In genomic region chr4:169485084-169485483, GRCh38 we compare ENCODE assay signal across 20 cellular contexts.
DNase-seq lines count a peak whose midpoint lies in the region; ATAC-seq and TF ChIP-seq lines count a peak whose summit lies in the region.
"Had no signal": no experiment of that assay in that cellular context is flagged by ENCODE, and none has a peak within 500 bp of the region (broad histone marks: within the 10 kb centered on the region; RNA-seq: fewer than 3 reads in every experiment).

No MANE protein-coding gene starts in this region.

- H2BK120ac ChIP-seq in IMR-90 (ENCODE audit: low read depth, low read length) = no peak overlapping the region

- H3K9me3 ChIP-seq in IMR-90 (ENCODE audit: control insufficient read depth, insufficient read depth, low read length) = no peaks in the 10 kb centered on the region; the same call in 1 of the 2 replicates
- no peaks in the 10 kb centered on the region for H3K9me3 ChIP-seq in osteoblast (ENCODE audit: low read depth, low read length)
- no peaks in the 10 kb centered on the region for H3K9me3 ChIP-seq in Caco-2
- H3K9me3 ChIP-seq: left lung had no signal

- no peak overlapping the region for H3K23ac ChIP-seq in IMR-90 (ENCODE audit: low read depth, low read length)

- H2AFZ ChIP-seq in IMR-90 (replicated peaks; ENCODE audit: low read length, poor library complexity) = no peak overlapping the region
- H2AFZ ChIP-seq in osteoblast (ENCODE audit: low read length) = no peak overlapping the region

- H3K4me1 ChIP-seq in IMR-90 (ENCODE audit: control insufficient read depth, insufficient read depth, low read length) (peaks cover 3% of the 10 kb centered on the region), osteoblast (ENCODE audit: insufficient read depth, low read length) (peaks cover 17% of the 10 kb centered on the region), Caco-2 (0 out of 2 replicates have a peak, but pooled peaks cover 4% of the 10 kb centered on the region)
- H3K4me1 ChIP-seq: A549; BLaER1 treated with 17β-estradiol and CSF1 and Interleukin-3, amounts not matched to agents 10 nM and 100 nM had no signal

- H2BK5ac ChIP-seq in IMR-90 (ENCODE audit: low read depth, low read length, poor library complexity, severe bottlenecking) = no peak overlapping the region

- dilution Hi-C loops in IMR-90 (cut with HindIII; ENCODE audit: low sequenced_read_pairs, unreplicated experiment) = no loop called here

- no peaks in the 10 kb centered on the region for H3K36me3 Mint-ChIP-seq in Caco-2 (ENCODE audit: insufficient read depth, unreplicated experiment)

- H3K79me1 ChIP-seq in IMR-90 (ENCODE audit: low read depth in 1 of 2, low read length in 2 of 2) = peaks cover 0 to 3% of the 10 kb centered on the region in 2 experiments; a peak in 1 of 4 replicates

- no peak overlapping the region for H3K4me3 ChIP-seq in AG09309 (ENCODE audit: control insufficient read depth, low read depth, low read length)
- H3K4me3 ChIP-seq in IMR-90 (ENCODE audit: insufficient read depth, low read depth, low read length) = no peak overlapping the region
- H3K4me3 ChIP-seq in epithelial cell of esophagus (ENCODE audit: low read length) = no peak overlapping the region
- no peak overlapping the region for H3K4me3 ChIP-seq in osteoblast (ENCODE audit: insufficient read depth, low read length)
- no peak overlapping the region for H3K4me3 ChIP-seq in Caco-2 (ENCODE audit: low read depth, low read length)
- H3K4me3 ChIP-seq: A549; BLaER1 treated with 17β-estradiol and CSF1 and Interleukin-3, amounts not matched to agents 10 nM and 100 nM; cardiac muscle cell; left lung; neural progenitor cell had no signal

- H2BK15ac ChIP-seq in IMR-90 (ENCODE audit: low read depth, low read length) = no peak overlapping the region

- no peak overlapping the region for H4K91ac ChIP-seq in IMR-90 (ENCODE audit: insufficient read depth, low read depth, low read length)

- H3K14ac ChIP-seq in IMR-90 (replicated peaks; ENCODE audit: low read depth, low read length) = no peak overlapping the region

- no peak overlapping the region for H3K9ac ChIP-seq in IMR-90 (ENCODE audit: low read depth, low read length)
- H3K9ac ChIP-seq: neural progenitor cell had no signal

- H3K27ac Mint-ChIP-seq in Caco-2 (ENCODE audit: unreplicated experiment) = no peak overlapping the region
- H3K27ac Mint-ChIP-seq: activated CD4-positive, alpha-beta T cell treated with anti-CD3 and anti-CD28 coated beads, Interleukin-2, amount 10 ng/mL, durations not matched to agents 7 days and 5 days; dendritic cell treated with granulocyte-macrophage colony-stimulating factor and Interleukin-4, amounts not matched to agents 40 ng/mL and 50 ng/mL, for 4 days; neural progenitor cell had no signal

- no peaks in the 10 kb centered on the region for H3K36me3 ChIP-seq in IMR-90 (ENCODE audit: control insufficient read depth, insufficient read depth, low read length)
- H3K36me3 ChIP-seq in osteoblast (ENCODE audit: insufficient read depth, low read length) = no peaks in the 10 kb centered on the region
- no peaks in the 10 kb centered on the region for H3K36me3 ChIP-seq in Caco-2 (ENCODE audit: control insufficient read depth, insufficient read depth, low read length)
- H3K36me3 ChIP-seq: cardiac muscle cell, left lung, neural progenitor cell had no signal

- POLR2A ChIA-PET in IMR-90 (lab: Charles Lee; ENCODE audit: unreplicated experiment) (no interaction called here), Caco-2 (lab: Charles Lee) (no interaction called here)

- no peak overlapping the region for H2BK20ac ChIP-seq in IMR-90 (ENCODE audit: low read depth, low read length)

- no peak overlapping the region for H2AK5ac ChIP-seq in IMR-90 (ENCODE audit: low read depth, low read length)

- H4K5ac ChIP-seq in IMR-90 (ENCODE audit: low read depth, low read length) = no peak overlapping the region

- H3K56ac ChIP-seq in IMR-90 (ENCODE audit: extremely low read depth, insufficient read depth, low read length) = no peak overlapping the region

- no peak overlapping the region; the same call in 1 of the 2 replicates for H3K4me2 ChIP-seq in IMR-90 (ENCODE audit: low read depth, low read length)
- no peak overlapping the region for H3K4me2 ChIP-seq in osteoblast (ENCODE audit: insufficient read depth, low read length)
- H3K4me2 ChIP-seq: neural progenitor cell had no signal

- intact Hi-C loops in IMR-90 (cut with micrococcal nuclease) (loop anchor here (5.0 kb wide), 1 partner anchor 478 kb away; no protein-coding TSS in a partner anchor), Caco-2 (cut with micrococcal nuclease; ENCODE audit: unreplicated experiment) (loop anchor here (5.0 to 10.0 kb wide), 4 partner anchors 368 to 1300 kb away; no protein-coding TSS in a partner anchor)

- H3K27me3 ChIP-seq in IMR-90 (ENCODE audit: control insufficient read depth, insufficient read depth, low read length) (no peaks in the 10 kb centered on the region), osteoblast (ENCODE audit: insufficient read depth, low read length) (no peaks in the 10 kb centered on the region), Caco-2 (replicated peaks; ENCODE audit: control insufficient read depth, insufficient read depth, low read length) (no peaks in the 10 kb centered on the region)
- H3K27me3 ChIP-seq: BLaER1 treated with 17β-estradiol and CSF1 and Interleukin-3, amounts not matched to agents 10 nM and 100 nM; cardiac muscle cell; left lung; neural progenitor cell had no signal

- no peaks in the 10 kb centered on the region for H3K9me3 Mint-ChIP-seq in Caco-2 (ENCODE audit: unreplicated experiment)
- H3K9me3 Mint-ChIP-seq: dendritic cell treated with granulocyte-macrophage colony-stimulating factor and Interleukin-4, amounts not matched to agents 40 ng/mL and 50 ng/mL, for 4 days had no signal

- no peak overlapping the region for H3K4ac ChIP-seq in IMR-90 (ENCODE audit: low read depth, low read length)

- H3K9me1 ChIP-seq in IMR-90 (ENCODE audit: insufficient read depth, low read length) = peaks cover 10% of the 10 kb centered on the region

- peak; percentile 66 for ATAC-seq in IMR-90 (ENCODE audit: low read depth)
- no peak for ATAC-seq in GM19452 (IDR thresholded peaks at IDR 0.05; ENCODE audit: unreplicated experiment)
- no peak for ATAC-seq in HG02610 (IDR thresholded peaks at IDR 0.05; ENCODE audit: unreplicated experiment)
- ATAC-seq: left lung had no signal

- no peaks in the 10 kb centered on the region for H3K4me1 Mint-ChIP-seq in Caco-2 (ENCODE audit: low read depth, unreplicated experiment)

- H4K20me1 ChIP-seq in IMR-90 (ENCODE audit: insufficient read depth, low read length) (no peaks in the 10 kb centered on the region), osteoblast (ENCODE audit: insufficient read depth, low read length) (no peaks in the 10 kb centered on the region)
- H4K20me1 ChIP-seq: BLaER1 treated with 17β-estradiol and CSF1 and Interleukin-3, amounts not matched to agents 10 nM and 100 nM had no signal

- no peak overlapping the region for H3K4me3 Mint-ChIP-seq in Caco-2 (ENCODE audit: unreplicated experiment)
- H3K4me3 Mint-ChIP-seq: activated CD4-positive, alpha-beta T cell treated with anti-CD3 and anti-CD28 coated beads, Interleukin-2, amount 10 ng/mL, durations not matched to agents 7 days and 5 days; dendritic cell treated with granulocyte-macrophage colony-stimulating factor and Interleukin-4, amounts not matched to agents 40 ng/mL and 50 ng/mL, for 4 days; neural progenitor cell had no signal

- no peak overlapping the region for H3K18ac ChIP-seq in IMR-90 (ENCODE audit: low read depth, low read length)

- BruUV-seq in IMR-90 (replicated peaks; lab: Mats Ljungman, UMichigan) (no TSS peak), Caco-2 (replicated peaks; lab: Mats Ljungman, UMichigan) (no TSS peak)

- H4K8ac ChIP-seq in IMR-90 (ENCODE audit: low read depth in 2 of 2, low read length in 2 of 2) = no peak overlapping the region

- CTCF ChIA-PET in IMR-90 (lab: Yijun Ruan, JAX) (interaction anchor here (0.8 to 1.8 kb wide), 4 partner anchors 122 to 486 kb away, joined by 3 to 6 read pairs (median 4); no protein-coding TSS in a partner anchor), Caco-2 (lab: Charles Lee) (interaction anchor here (0.8 to 1.1 kb wide), 2 partner anchors 369 to 475 kb away, joined by 3 to 4 read pairs; partner anchors contain the start of gene CBR4)

- no peaks in the 10 kb centered on the region for H3K27me3 Mint-ChIP-seq in Caco-2 (ENCODE audit: insufficient read depth, unreplicated experiment)
- H3K27me3 Mint-ChIP-seq: activated CD4-positive, alpha-beta T cell treated with anti-CD3 and anti-CD28 coated beads, Interleukin-2, amount 10 ng/mL, durations not matched to agents 7 days and 5 days; dendritic cell treated with granulocyte-macrophage colony-stimulating factor and Interleukin-4, amounts not matched to agents 40 ng/mL and 50 ng/mL, for 4 days had no signal

- no peak for TF ChIP-seq RAD21 in IMR-90 (IDR thresholded peaks at IDR 0.05; ENCODE audit: low read length)

- H3K79me2 ChIP-seq in osteoblast (ENCODE audit: insufficient read depth, low read length) = peaks cover 2% of the 10 kb centered on the region

- DNase-seq in AG09309 (ENCODE audit: low read depth) = peak; percentile 38
- peak; percentile 63 for DNase-seq in IMR-90
- peak; percentile 35 for DNase-seq in epithelial cell of esophagus (ENCODE audit: low read depth)
- DNase-seq in osteoblast (ENCODE audit: insufficient read length, low spot score, missing footprints) = no peak
- no peak for DNase-seq in Caco-2
- no peak for DNase-seq in CD1c-positive myeloid dendritic cell (ENCODE audit: extremely low spot score)
- DNase-seq: activated CD4-positive, alpha-beta T cell treated with anti-CD3 and anti-CD28 coated beads, Interleukin-2, amount 10 ng/mL, durations not matched to agents 7 days and 5 days; GDM1; GOT3; KBM-7; left lung; NCI-H187; OCI-M1 had no signal

- in situ Hi-C loops in IMR-90 (cut with MboI; ENCODE audit: low sequenced_read_pairs) = loop anchor here (5.0 to 25.0 kb wide), 4 partner anchors 220 to 1298 kb away; partner anchors contain the start of gene CBR4

- H3K27ac ChIP-seq in IMR-90 (ENCODE audit: insufficient read depth, low read length) (no peak overlapping the region), osteoblast (ENCODE audit: low read depth, low read length) (peak overlapping the region; percentile 68)
- H3K27ac ChIP-seq: cardiac muscle cell, left lung, neural progenitor cell had no signal

- no peak for TF ChIP-seq POLR2A in IMR-90 (IDR thresholded peaks at IDR 0.05; ENCODE audit: low read depth, low read length)

- H2AK9ac ChIP-seq in IMR-90 (replicated peaks; ENCODE audit: low read depth, low read length, poor library complexity) = no peak overlapping the region

- no peak for TF ChIP-seq CTCF in AG09309 (IDR thresholded peaks at IDR 0.05; ENCODE audit: control insufficient read depth, insufficient read depth, low read depth, low read length, missing control alignments)
- TF ChIP-seq CTCF in IMR-90 (conservative IDR thresholded peaks at IDR 0.05; ENCODE audit: low read depth, low read length) = no peak
- TF ChIP-seq CTCF in epithelial cell of esophagus (IDR thresholded peaks at IDR 0.05; ENCODE audit: insufficient read depth, low read depth, low read length, missing control alignments) = no peak
- no peak for TF ChIP-seq CTCF in osteoblast (IDR thresholded peaks at IDR 0.05; ENCODE audit: extremely low read depth, low read depth, low read length)
- TF ChIP-seq CTCF in Caco-2 (IDR thresholded peaks at IDR 0.05; ENCODE audit: insufficient read depth in 1 of 2, low read depth in 1 of 2, low read length in 1 of 2, severe bottlenecking in 1 of 2, unreplicated experiment in 1 of 2) = no peak

TF ChIP-seq in IMR-90, 13 proteins besides CTCF, POLR2A, EP300 and RAD21 (continues in another document):
- TF ChIP-seq CEBPB (IDR thresholded peaks at IDR 0.05; ENCODE audit: low read depth, low read length) = peak; percentile 79

Comparison
In these comparisons a context has a peak if more than half of its experiments do, and no peak if none do; other contexts are left out.
1. DNase-seq: peak in AG09309 (single experiment), IMR-90 (single experiment) and epithelial cell of esophagus (single experiment); none in osteoblast (single experiment), Caco-2 (0 of 2) and CD1c-positive myeloid dendritic cell (single experiment).